ENCODE assay signal across 1 cellular context in the genomic region with DNA sequence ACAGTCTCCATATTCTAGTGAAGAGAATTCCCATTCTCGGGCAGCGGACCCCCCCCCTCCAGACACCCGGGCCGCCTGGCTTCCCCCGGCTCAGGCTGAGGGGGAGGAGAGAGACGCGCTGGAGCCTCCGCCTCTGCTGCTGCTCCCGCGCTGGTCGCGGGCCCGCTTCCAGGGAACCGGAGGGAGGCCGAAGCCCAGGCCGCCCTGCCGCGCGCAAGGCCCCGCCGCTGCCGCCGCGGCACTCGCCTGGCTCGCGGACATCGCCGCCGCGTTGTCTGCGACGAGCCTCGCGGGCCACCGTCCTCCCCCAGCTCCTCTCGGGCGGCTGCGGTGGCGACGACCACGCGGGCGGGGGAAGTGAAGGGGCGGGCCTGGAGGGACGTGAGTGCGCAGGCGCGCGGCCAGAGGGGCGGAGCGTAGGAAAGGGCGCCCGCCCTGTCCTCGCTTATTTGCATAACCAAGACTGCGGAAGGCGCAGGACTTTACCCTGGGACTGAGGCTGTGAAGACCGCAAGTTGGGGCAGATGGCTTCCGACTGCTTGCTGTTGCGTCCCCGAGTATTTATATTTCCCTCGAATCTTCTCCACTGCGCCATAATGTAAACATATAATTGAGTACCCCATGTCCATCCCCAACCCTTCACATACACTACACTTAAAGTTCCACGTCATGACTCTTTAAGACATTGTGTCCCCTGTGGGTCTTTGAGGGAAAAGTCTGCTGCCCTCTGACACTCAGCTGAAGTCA.
TF ChIP-seq lines count a peak whose summit lies in the region.

A gene with protein sequence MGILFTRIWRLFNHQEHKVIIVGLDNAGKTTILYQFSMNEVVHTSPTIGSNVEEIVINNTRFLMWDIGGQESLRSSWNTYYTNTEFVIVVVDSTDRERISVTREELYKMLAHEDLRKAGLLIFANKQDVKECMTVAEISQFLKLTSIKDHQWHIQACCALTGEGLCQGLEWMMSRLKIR (minus strand): TSS at position 279 of the 747 bp plus-strand sequence. CDS start 245 bp downstream, at position 34.

TF ChIP-seq in K562, 482 proteins besides CTCF, POLR2A, EP300 and RAD21 (continued from another document and continues in another):
- TF ChIP-seq, protein P1, sequence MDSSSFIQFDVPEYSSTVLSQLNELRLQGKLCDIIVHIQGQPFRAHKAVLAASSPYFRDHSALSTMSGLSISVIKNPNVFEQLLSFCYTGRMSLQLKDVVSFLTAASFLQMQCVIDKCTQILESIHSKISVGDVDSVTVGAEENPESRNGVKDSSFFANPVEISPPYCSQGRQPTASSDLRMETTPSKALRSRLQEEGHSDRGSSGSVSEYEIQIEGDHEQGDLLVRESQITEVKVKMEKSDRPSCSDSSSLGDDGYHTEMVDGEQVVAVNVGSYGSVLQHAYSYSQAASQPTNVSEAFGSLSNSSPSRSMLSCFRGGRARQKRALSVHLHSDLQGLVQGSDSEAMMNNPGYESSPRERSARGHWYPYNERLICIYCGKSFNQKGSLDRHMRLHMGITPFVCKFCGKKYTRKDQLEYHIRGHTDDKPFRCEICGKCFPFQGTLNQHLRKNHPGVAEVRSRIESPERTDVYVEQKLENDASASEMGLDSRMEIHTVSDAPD (CRISPR knock-in tag; IDR thresholded peaks at IDR 0.05) = no peak
- TF ChIP-seq CHCHD3 (CRISPR knock-in tag; IDR thresholded peaks at IDR 0.05) (no peak), GABPB1 (CRISPR knock-in tag; IDR thresholded peaks at IDR 0.05) (peak; percentile 65; the same call in 1 of the 2 replicates), MTA1 (IDR thresholded peaks at IDR 0.05; ENCODE audit: borderline replicate concordance) (0 out of 2 replicates have a peak, but pooled peaks have one; percentile 44), ZNF239 (CRISPR knock-in tag; IDR thresholded peaks at IDR 0.05) (no peak; the same call in 1 of the 2 replicates), MTA2 (IDR thresholded peaks at IDR 0.05; ENCODE audit: low read depth) (no peak), SETDB1 (IDR thresholded peaks at IDR 0.05; ENCODE audit: low read length) (no peak), KLF6 (CRISPR knock-in tag; IDR thresholded peaks at IDR 0.05; ENCODE audit: borderline replicate concordance) (peak; percentile 39; the same call in 1 of the 2 replicates), MBD2 (IDR thresholded peaks at IDR 0.05; ENCODE audit: borderline replicate concordance, low read depth) (peak; percentile 71; the same call in 1 of the 2 replicates), MEF2D (tag; conservative IDR thresholded peaks at IDR 0.05; ENCODE audit: low read depth) (no peak), ZNF668 (CRISPR knock-in tag; IDR thresholded peaks at IDR 0.05) (no peak), ZNF212 (CRISPR knock-in tag; IDR thresholded peaks at IDR 0.05) (0 out of 2 replicates have a peak, but pooled peaks have one; percentile 13), ZNF197 (CRISPR knock-in tag; IDR thresholded peaks at IDR 0.05; ENCODE audit: low read depth) (0 out of 2 replicates have a peak, but pooled peaks have one; percentile 31), HDAC1 (IDR thresholded peaks at IDR 0.05) (no peak), SMAD1 (IDR thresholded peaks at IDR 0.05; ENCODE audit: low read depth, low read length, partially characterized antibody) (peak; percentile 52), TAF9B (IDR thresholded peaks at IDR 0.05; ENCODE audit: partially characterized antibody) (peak; percentile 74), DPF2 (IDR thresholded peaks at IDR 0.05) (peak; percentile 69), CHD4 (IDR thresholded peaks at IDR 0.05; ENCODE audit: insufficient read depth, insufficient replicate concordance, low read depth, low read length, poor library complexity, severe bottlenecking) (no peak), RNF2 (IDR thresholded peaks at IDR 0.05) (no peak), CHD2 (IDR thresholded peaks at IDR 0.05; ENCODE audit: low read depth, low read length) (peak; percentile 29; the same call in 1 of the 2 replicates), BCOR (IDR thresholded peaks at IDR 0.05) (no peak), SMARCE1 (IDR thresholded peaks at IDR 0.05) (peak; percentile 83), CTBP1 (IDR thresholded peaks at IDR 0.05; ENCODE audit: borderline replicate concordance) (peak; percentile 88), ZNF830 (CRISPR knock-in tag; IDR thresholded peaks at IDR 0.05) (no peak), ZFX (CRISPR knock-in tag; IDR thresholded peaks at IDR 0.05) (peak; percentile 86), NFE2L1 (tag; IDR thresholded peaks at IDR 0.05; ENCODE audit: borderline replicate concordance, low read depth) (no peak), FOXK2 (conservative IDR thresholded peaks at IDR 0.05 in 1 of 2, IDR thresholded peaks at IDR 0.05 in 1 of 2; ENCODE audit: low read depth in 2 of 2) (peak; percentile 73 to 81; a peak in 3 of 4 replicates), POLR3A (IDR thresholded peaks at IDR 0.05; ENCODE audit: borderline replicate concordance, extremely low read depth, insufficient read depth, insufficient read length) (no peak), ZSCAN32 (CRISPR knock-in tag; IDR thresholded peaks at IDR 0.05) (no peak), PHF8 (IDR thresholded peaks at IDR 0.05; ENCODE audit: borderline replicate concordance, low read length) (peak; percentile 99), DMBX1 (CRISPR knock-in tag; IDR thresholded peaks at IDR 0.05; ENCODE audit: borderline replicate concordance) (no peak), ILK (tag; IDR thresholded peaks at IDR 0.05; ENCODE audit: borderline replicate concordance, low read depth) (no peak), FOXJ3 (CRISPR knock-in tag; IDR thresholded peaks at IDR 0.05) (no peak), CREM (IDR thresholded peaks at IDR 0.05; ENCODE audit: low read depth) (peak; percentile 82)
- TF ChIP-seq, protein P2, sequence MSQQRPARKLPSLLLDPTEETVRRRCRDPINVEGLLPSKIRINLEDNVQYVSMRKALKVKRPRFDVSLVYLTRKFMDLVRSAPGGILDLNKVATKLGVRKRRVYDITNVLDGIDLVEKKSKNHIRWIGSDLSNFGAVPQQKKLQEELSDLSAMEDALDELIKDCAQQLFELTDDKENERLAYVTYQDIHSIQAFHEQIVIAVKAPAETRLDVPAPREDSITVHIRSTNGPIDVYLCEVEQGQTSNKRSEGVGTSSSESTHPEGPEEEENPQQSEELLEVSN (IDR thresholded peaks at IDR 0.05; ENCODE audit: borderline replicate concordance in 1 of 2, extremely low read depth in 1 of 2, insufficient read depth in 1 of 2, insufficient read length in 1 of 2, low read depth in 1 of 2, low read length in 1 of 2, poor library complexity in 1 of 2, severe bottlenecking in 1 of 2) = peak; percentile 88 to 93
- TF ChIP-seq, protein P3, sequence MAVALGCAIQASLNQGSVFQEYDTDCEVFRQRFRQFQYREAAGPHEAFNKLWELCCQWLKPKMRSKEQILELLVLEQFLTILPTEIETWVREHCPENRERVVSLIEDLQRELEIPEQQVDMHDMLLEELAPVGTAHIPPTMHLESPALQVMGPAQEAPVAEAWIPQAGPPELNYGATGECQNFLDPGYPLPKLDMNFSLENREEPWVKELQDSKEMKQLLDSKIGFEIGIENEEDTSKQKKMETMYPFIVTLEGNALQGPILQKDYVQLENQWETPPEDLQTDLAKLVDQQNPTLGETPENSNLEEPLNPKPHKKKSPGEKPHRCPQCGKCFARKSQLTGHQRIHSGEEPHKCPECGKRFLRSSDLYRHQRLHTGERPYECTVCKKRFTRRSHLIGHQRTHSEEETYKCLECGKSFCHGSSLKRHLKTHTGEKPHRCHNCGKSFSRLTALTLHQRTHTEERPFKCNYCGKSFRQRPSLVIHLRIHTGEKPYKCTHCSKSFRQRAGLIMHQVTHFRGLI (CRISPR knock-in tag; IDR thresholded peaks at IDR 0.05) = no peak
- TF ChIP-seq, protein P4, sequence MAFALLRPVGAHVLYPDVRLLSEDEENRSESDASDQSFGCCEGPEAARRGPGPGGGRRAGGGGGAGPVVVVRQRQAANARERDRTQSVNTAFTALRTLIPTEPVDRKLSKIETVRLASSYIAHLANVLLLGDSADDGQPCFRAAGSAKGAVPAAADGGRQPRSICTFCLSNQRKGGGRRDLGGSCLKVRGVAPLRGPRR (CRISPR knock-in tag; IDR thresholded peaks at IDR 0.05) = no peak
- TF ChIP-seq, protein P5, sequence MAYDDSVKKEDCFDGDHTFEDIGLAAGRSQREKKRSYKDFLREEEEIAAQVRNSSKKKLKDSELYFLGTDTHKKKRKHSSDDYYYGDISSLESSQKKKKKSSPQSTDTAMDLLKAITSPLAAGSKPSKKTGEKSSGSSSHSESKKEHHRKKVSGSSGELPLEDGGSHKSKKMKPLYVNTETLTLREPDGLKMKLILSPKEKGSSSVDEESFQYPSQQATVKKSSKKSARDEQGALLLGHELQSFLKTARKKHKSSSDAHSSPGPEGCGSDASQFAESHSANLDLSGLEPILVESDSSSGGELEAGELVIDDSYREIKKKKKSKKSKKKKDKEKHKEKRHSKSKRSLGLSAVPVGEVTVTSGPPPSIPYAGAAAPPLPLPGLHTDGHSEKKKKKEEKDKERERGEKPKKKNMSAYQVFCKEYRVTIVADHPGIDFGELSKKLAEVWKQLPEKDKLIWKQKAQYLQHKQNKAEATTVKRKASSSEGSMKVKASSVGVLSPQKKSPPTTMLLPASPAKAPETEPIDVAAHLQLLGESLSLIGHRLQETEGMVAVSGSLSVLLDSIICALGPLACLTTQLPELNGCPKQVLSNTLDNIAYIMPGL (CRISPR knock-in tag; IDR thresholded peaks at IDR 0.05) = peak; percentile 82
- TF ChIP-seq, protein P6, sequence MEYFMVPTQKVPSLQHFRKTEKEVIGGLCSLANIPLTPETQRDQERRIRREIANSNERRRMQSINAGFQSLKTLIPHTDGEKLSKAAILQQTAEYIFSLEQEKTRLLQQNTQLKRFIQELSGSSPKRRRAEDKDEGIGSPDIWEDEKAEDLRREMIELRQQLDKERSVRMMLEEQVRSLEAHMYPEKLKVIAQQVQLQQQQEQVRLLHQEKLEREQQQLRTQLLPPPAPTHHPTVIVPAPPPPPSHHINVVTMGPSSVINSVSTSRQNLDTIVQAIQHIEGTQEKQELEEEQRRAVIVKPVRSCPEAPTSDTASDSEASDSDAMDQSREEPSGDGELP (CRISPR knock-in tag; IDR thresholded peaks at IDR 0.05; ENCODE audit: borderline replicate concordance) = peak; percentile 85
- TF ChIP-seq, protein P7, sequence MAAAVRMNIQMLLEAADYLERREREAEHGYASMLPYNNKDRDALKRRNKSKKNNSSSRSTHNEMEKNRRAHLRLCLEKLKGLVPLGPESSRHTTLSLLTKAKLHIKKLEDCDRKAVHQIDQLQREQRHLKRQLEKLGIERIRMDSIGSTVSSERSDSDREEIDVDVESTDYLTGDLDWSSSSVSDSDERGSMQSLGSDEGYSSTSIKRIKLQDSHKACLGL (CRISPR knock-in tag; IDR thresholded peaks at IDR 0.05; ENCODE audit: borderline replicate concordance, poor library complexity, severe bottlenecking) = peak; percentile 46
- TF ChIP-seq, protein P8, sequence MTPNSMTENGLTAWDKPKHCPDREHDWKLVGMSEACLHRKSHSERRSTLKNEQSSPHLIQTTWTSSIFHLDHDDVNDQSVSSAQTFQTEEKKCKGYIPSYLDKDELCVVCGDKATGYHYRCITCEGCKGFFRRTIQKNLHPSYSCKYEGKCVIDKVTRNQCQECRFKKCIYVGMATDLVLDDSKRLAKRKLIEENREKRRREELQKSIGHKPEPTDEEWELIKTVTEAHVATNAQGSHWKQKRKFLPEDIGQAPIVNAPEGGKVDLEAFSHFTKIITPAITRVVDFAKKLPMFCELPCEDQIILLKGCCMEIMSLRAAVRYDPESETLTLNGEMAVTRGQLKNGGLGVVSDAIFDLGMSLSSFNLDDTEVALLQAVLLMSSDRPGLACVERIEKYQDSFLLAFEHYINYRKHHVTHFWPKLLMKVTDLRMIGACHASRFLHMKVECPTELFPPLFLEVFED (CRISPR knock-in tag; conservative IDR thresholded peaks at IDR 0.05) = peak; percentile 42; the same call in 1 of the 2 replicates
- TF ChIP-seq, protein P9, sequence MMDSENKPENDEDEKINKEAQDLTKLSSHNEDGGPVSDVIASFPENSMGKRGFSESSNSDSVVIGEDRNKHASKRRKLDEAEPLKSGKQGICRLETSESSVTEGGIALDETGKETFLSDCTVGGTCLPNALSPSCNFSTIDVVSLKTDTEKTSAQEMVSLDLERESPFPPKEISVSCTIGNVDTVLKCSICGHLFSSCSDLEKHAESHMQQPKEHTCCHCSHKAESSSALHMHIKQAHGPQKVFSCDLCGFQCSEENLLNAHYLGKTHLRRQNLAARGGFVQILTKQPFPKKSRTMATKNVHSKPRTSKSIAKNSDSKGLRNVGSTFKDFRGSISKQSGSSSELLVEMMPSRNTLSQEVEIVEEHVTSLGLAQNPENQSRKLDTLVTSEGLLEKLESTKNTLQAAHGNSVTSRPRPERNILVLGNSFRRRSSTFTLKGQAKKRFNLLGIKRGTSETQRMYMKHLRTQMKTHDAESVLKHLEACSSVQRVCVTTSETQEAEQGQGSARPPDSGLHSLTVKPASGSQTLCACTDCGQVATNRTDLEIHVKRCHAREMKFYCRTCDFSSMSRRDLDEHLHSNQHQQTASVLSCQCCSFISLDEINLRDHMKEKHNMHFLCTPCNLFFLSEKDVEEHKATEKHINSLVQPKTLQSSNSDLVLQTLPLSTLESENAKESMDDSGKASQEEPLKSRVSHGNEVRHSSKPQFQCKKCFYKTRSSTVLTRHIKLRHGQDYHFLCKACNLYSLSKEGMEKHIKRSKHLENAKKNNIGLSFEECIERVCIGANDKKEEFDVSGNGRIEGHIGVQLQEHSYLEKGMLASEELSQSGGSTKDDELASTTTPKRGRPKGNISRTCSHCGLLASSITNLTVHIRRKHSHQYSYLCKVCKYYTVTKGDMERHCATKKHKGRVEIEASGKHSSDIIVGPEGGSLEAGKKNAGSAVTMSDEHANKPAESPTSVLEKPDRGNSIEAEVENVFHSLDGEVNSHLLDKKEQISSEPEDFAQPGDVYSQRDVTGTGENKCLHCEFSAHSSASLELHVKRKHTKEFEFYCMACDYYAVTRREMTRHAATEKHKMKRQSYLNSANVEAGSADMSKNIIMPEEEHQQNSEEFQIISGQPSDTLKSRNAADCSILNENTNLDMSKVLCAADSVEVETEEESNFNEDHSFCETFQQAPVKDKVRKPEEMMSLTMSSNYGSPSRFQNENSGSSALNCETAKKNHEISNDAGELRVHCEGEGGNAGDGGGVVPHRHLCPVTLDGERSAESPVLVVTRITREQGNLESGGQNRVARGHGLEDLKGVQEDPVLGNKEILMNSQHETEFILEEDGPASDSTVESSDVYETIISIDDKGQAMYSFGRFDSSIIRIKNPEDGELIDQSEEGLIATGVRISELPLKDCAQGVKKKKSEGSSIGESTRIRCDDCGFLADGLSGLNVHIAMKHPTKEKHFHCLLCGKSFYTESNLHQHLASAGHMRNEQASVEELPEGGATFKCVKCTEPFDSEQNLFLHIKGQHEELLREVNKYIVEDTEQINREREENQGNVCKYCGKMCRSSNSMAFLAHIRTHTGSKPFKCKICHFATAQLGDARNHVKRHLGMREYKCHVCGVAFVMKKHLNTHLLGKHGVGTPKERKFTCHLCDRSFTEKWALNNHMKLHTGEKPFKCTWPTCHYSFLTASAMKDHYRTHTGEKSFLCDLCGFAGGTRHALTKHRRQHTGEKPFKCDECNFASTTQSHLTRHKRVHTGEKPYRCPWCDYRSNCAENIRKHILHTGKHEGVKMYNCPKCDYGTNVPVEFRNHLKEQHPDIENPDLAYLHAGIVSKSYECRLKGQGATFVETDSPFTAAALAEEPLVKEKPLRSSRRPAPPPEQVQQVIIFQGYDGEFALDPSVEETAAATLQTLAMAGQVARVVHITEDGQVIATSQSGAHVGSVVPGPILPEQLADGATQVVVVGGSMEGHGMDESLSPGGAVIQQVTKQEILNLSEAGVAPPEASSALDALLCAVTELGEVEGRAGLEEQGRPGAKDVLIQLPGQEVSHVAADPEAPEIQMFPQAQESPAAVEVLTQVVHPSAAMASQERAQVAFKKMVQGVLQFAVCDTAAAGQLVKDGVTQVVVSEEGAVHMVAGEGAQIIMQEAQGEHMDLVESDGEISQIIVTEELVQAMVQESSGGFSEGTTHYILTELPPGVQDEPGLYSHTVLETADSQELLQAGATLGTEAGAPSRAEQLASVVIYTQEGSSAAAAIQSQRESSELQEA (IDR thresholded peaks at IDR 0.05; ENCODE audit: low read depth) = peak; percentile 89
